In the genomic region with DNA sequence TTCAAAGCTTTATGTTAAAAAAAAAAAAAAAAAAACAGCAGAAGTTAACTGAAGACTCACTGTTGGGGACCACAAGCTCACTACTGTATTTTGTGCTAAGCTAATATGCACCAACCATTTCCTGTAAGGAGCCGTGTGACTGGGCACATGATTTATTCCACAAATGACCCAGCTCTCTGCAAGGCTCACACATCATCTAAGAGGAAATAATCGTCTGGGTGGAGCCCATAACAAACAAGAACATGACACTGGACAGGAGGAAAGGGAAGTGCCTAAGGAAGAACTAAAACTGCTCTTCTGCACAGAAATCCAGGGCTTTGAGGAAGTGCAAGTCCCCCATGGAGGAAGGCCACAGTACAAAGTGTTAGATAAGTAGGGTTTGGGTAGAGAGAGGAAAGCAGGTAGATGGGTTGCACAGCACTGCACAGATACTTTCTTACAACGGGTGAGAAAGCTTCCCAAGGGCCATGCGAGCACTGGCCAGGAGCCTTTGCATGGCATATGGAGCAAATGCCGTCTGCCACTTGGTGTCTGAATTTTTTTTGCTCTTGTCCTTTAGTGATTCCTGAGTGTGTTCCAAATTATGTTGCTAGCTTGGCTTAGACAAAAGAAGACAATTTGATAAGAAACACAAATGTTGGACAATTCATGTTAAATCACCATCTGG, we compare ENCODE assay signal across 1 cellular context.
A peak's percentile ranks its signal among the peaks of the same experiment; 100 is the strongest.
TF ChIP-seq lines count a peak whose summit lies in the region.

No MANE protein-coding gene starts in this region.

TF ChIP-seq in HepG2, 621 proteins besides CTCF, POLR2A, EP300 and RAD21:
- TF ChIP-seq SSRP1 (CRISPR knock-in tag; IDR thresholded peaks at IDR 0.05) (peak; percentile 89; the same call in 1 of the 2 replicates), NCOA2 (CRISPR knock-in tag; IDR thresholded peaks at IDR 0.05) (0 out of 2 replicates have a peak, but pooled peaks have one; percentile 16), RBM22 (optimal IDR thresholded peaks at IDR 0.05; ENCODE audit: low read length) (peak; percentile 97), HMG20B (CRISPR knock-in tag; conservative IDR thresholded peaks at IDR 0.05) (0 out of 2 replicates have a peak, but pooled peaks have one; percentile 41), ZNF768 (CRISPR knock-in tag; IDR thresholded peaks at IDR 0.05) (no peak), ZNF180 (CRISPR knock-in tag; IDR thresholded peaks at IDR 0.05; ENCODE audit: borderline replicate concordance, low read depth) (no peak), ZSCAN30 (CRISPR knock-in tag; IDR thresholded peaks at IDR 0.05) (no peak), CHD4 (IDR thresholded peaks at IDR 0.05; ENCODE audit: borderline replicate concordance, low read length) (no peak), SAFB2 (CRISPR knock-in tag; IDR thresholded peaks at IDR 0.05; ENCODE audit: borderline replicate concordance, low read depth) (no peak), NFE2L2 (IDR thresholded peaks at IDR 0.05; ENCODE audit: low read length) (no peak), MIER3 (CRISPR knock-in tag; IDR thresholded peaks at IDR 0.05; ENCODE audit: borderline replicate concordance) (0 out of 2 replicates have a peak, but pooled peaks have one; percentile 22), RAD51 (IDR thresholded peaks at IDR 0.05; ENCODE audit: borderline replicate concordance) (0 out of 2 replicates have a peak, but pooled peaks have one; percentile 7), ZNF138 (CRISPR knock-in tag; IDR thresholded peaks at IDR 0.05; ENCODE audit: low read depth) (no peak), SAP130 (CRISPR knock-in tag; IDR thresholded peaks at IDR 0.05; ENCODE audit: low read depth) (0 out of 2 replicates have a peak, but pooled peaks have one; percentile 13), SYNCRIP (IDR thresholded peaks at IDR 0.05; ENCODE audit: insufficient read depth, low read depth, low read length) (no peak)
- TF ChIP-seq, protein P1, sequence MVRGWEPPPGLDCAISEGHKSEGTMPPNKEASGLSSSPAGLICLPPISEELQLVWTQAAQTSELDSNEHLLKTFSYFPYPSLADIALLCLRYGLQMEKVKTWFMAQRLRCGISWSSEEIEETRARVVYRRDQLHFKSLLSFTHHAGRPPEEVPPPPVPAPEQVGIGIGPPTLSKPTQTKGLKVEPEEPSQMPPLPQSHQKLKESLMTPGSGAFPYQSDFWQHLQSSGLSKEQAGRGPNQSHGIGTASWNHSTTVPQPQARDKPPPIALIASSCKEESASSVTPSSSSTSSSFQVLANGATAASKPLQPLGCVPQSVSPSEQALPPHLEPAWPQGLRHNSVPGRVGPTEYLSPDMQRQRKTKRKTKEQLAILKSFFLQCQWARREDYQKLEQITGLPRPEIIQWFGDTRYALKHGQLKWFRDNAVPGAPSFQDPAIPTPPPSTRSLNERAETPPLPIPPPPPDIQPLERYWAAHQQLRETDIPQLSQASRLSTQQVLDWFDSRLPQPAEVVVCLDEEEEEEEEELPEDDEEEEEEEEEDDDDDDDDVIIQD (CRISPR knock-in tag; IDR thresholded peaks at IDR 0.05; ENCODE audit: low read depth) = 0 out of 2 replicates have a peak, but pooled peaks have one; percentile 18
- TF ChIP-seq, protein P2, sequence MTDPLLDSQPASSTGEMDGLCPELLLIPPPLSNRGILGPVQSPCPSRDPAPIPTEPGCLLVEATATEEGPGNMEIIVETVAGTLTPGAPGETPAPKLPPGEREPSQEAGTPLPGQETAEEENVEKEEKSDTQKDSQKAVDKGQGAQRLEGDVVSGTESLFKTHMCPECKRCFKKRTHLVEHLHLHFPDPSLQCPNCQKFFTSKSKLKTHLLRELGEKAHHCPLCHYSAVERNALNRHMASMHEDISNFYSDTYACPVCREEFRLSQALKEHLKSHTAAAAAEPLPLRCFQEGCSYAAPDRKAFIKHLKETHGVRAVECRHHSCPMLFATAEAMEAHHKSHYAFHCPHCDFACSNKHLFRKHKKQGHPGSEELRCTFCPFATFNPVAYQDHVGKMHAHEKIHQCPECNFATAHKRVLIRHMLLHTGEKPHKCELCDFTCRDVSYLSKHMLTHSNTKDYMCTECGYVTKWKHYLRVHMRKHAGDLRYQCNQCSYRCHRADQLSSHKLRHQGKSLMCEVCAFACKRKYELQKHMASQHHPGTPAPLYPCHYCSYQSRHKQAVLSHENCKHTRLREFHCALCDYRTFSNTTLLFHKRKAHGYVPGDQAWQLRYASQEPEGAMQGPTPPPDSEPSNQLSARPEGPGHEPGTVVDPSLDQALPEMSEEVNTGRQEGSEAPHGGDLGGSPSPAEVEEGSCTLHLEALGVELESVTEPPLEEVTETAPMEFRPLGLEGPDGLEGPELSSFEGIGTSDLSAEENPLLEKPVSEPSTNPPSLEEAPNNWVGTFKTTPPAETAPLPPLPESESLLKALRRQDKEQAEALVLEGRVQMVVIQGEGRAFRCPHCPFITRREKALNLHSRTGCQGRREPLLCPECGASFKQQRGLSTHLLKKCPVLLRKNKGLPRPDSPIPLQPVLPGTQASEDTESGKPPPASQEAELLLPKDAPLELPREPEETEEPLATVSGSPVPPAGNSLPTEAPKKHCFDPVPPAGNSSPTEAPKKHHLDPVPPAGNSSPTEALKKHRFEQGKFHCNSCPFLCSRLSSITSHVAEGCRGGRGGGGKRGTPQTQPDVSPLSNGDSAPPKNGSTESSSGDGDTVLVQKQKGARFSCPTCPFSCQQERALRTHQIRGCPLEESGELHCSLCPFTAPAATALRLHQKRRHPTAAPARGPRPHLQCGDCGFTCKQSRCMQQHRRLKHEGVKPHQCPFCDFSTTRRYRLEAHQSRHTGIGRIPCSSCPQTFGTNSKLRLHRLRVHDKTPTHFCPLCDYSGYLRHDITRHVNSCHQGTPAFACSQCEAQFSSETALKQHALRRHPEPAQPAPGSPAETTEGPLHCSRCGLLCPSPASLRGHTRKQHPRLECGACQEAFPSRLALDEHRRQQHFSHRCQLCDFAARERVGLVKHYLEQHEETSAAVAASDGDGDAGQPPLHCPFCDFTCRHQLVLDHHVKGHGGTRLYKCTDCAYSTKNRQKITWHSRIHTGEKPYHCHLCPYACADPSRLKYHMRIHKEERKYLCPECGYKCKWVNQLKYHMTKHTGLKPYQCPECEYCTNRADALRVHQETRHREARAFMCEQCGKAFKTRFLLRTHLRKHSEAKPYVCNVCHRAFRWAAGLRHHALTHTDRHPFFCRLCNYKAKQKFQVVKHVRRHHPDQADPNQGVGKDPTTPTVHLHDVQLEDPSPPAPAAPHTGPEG (CRISPR knock-in tag; IDR thresholded peaks at IDR 0.05) = 0 out of 2 replicates have a peak, but pooled peaks have one; percentile 39
- TF ChIP-seq, protein P3, sequence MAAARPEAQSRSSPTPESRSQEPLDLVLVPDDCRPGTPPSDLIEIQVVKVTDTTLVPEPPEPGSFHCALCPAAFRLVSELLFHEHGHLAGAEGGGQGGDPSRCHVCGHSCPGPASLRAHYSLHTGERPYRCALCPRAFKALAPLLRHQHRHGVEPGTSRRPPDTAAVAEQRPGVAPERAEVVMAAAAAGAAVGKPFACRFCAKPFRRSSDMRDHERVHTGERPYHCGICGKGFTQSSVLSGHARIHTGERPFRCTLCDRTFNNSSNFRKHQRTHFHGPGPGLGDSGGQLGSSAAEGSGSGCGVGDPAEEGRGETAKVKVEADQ (CRISPR knock-in tag; IDR thresholded peaks at IDR 0.05; ENCODE audit: borderline replicate concordance) = no peak
- TF ChIP-seq, protein P4, sequence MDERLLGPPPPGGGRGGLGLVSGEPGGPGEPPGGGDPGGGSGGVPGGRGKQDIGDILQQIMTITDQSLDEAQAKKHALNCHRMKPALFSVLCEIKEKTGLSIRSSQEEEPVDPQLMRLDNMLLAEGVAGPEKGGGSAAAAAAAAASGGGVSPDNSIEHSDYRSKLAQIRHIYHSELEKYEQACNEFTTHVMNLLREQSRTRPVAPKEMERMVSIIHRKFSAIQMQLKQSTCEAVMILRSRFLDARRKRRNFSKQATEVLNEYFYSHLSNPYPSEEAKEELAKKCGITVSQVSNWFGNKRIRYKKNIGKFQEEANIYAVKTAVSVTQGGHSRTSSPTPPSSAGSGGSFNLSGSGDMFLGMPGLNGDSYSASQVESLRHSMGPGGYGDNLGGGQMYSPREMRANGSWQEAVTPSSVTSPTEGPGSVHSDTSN (CRISPR knock-in tag; IDR thresholded peaks at IDR 0.05) = peak; percentile 10; the same call in 1 of the 2 replicates
- TF ChIP-seq, protein P5, sequence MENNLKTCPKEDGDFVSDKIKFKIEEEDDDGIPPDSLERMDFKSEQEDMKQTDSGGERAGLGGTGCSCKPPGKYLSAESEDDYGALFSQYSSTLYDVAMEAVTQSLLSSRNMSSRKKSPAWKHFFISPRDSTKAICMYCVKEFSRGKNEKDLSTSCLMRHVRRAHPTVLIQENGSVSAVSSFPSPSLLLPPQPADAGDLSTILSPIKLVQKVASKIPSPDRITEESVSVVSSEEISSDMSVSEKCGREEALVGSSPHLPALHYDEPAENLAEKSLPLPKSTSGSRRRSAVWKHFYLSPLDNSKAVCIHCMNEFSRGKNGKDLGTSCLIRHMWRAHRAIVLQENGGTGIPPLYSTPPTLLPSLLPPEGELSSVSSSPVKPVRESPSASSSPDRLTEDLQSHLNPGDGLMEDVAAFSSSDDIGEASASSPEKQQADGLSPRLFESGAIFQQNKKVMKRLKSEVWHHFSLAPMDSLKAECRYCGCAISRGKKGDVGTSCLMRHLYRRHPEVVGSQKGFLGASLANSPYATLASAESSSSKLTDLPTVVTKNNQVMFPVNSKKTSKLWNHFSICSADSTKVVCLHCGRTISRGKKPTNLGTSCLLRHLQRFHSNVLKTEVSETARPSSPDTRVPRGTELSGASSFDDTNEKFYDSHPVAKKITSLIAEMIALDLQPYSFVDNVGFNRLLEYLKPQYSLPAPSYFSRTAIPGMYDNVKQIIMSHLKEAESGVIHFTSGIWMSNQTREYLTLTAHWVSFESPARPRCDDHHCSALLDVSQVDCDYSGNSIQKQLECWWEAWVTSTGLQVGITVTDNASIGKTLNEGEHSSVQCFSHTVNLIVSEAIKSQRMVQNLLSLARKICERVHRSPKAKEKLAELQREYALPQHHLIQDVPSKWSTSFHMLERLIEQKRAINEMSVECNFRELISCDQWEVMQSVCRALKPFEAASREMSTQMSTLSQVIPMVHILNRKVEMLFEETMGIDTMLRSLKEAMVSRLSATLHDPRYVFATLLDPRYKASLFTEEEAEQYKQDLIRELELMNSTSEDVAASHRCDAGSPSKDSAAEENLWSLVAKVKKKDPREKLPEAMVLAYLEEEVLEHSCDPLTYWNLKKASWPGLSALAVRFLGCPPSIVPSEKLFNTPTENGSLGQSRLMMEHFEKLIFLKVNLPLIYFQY (CRISPR knock-in tag; IDR thresholded peaks at IDR 0.05; ENCODE audit: borderline replicate concordance) = no peak
- TF ChIP-seq, protein P6, sequence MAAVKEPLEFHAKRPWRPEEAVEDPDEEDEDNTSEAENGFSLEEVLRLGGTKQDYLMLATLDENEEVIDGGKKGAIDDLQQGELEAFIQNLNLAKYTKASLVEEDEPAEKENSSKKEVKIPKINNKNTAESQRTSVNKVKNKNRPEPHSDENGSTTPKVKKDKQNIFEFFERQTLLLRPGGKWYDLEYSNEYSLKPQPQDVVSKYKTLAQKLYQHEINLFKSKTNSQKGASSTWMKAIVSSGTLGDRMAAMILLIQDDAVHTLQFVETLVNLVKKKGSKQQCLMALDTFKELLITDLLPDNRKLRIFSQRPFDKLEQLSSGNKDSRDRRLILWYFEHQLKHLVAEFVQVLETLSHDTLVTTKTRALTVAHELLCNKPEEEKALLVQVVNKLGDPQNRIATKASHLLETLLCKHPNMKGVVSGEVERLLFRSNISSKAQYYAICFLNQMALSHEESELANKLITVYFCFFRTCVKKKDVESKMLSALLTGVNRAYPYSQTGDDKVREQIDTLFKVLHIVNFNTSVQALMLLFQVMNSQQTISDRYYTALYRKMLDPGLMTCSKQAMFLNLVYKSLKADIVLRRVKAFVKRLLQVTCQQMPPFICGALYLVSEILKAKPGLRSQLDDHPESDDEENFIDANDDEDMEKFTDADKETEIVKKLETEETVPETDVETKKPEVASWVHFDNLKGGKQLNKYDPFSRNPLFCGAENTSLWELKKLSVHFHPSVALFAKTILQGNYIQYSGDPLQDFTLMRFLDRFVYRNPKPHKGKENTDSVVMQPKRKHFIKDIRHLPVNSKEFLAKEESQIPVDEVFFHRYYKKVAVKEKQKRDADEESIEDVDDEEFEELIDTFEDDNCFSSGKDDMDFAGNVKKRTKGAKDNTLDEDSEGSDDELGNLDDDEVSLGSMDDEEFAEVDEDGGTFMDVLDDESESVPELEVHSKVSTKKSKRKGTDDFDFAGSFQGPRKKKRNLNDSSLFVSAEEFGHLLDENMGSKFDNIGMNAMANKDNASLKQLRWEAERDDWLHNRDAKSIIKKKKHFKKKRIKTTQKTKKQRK (IDR thresholded peaks at IDR 0.05; ENCODE audit: low read length) = no peak
